19 cellular contexts compared by ENCODE assay signal in genomic region chr15:101618056-101618455, GRCh38.
"Had no signal": no experiment of that assay in that cellular context is flagged by ENCODE, and none has a peak within 500 bp of the region (broad histone marks: within the 10 kb centered on the region; RNA-seq: fewer than 3 reads in every experiment).

No MANE protein-coding gene starts in this region.

- H3K4me2 ChIP-seq: hepatocyte had no signal

- H3K27ac Mint-ChIP-seq: activated CD8-positive, alpha-beta T cell treated with anti-CD3 and anti-CD28 coated beads for 36 hours; immature natural killer cell; mesothelial cell of epicardium; natural killer cell; stimulated activated naive CD8-positive, alpha-beta T cell treated with anti-CD3 and anti-CD28 coated beads, Interleukin-15, Interleukin-2, amounts not matched to agents 100 ng/mL and 50 ng/mL, for 24 hours had no signal

- H3K4me1 ChIP-seq: foreskin keratinocyte had no signal

- DNase-seq: activated CD4-positive, alpha-beta T cell treated with anti-CD3 and anti-CD28 coated beads for 48 hours; activated CD8-positive, alpha-beta T cell treated with anti-CD3 and anti-CD28 coated beads for 36 hours; activated T-cell treated with anti-CD3 and anti-CD28 coated beads, Interleukin-2, amount 50 U/mL, for 1 hour; central memory CD4-positive, alpha-beta T cell; effector CD8-positive, alpha-beta T cell; erythroblast; foreskin keratinocyte; immature natural killer cell; mammary epithelial cell; natural killer cell; nucleus accumbens; stimulated activated CD4-positive, alpha-beta T cell treated with anti-CD3 and anti-CD28 coated beads, Interleukin-4, amount 100 ng/mL, for 24 hours had no signal

- ATAC-seq: activated CD8-positive, alpha-beta T cell treated with anti-CD3 and anti-CD28 coated beads for 36 hours; activated naive CD4-positive, alpha-beta T cell treated with anti-CD3 and anti-CD28 coated beads, Interleukin-2, amount 50 U/mL, for 72 hours; foreskin keratinocyte; left lung; natural killer cell had no signal

- H3K9me3 Mint-ChIP-seq: activated CD8-positive, alpha-beta T cell treated with anti-CD3 and anti-CD28 coated beads for 36 hours; immature natural killer cell; natural killer cell; stimulated activated naive CD8-positive, alpha-beta T cell treated with anti-CD3 and anti-CD28 coated beads, Interleukin-15, Interleukin-2, amounts not matched to agents 100 ng/mL and 50 ng/mL, for 24 hours had no signal

- H3K27me3 Mint-ChIP-seq: activated CD8-positive, alpha-beta T cell treated with anti-CD3 and anti-CD28 coated beads for 36 hours; stimulated activated naive CD8-positive, alpha-beta T cell treated with anti-CD3 and anti-CD28 coated beads, Interleukin-15, Interleukin-2, amounts not matched to agents 100 ng/mL and 50 ng/mL, for 24 hours had no signal

- H3K27ac ChIP-seq: foreskin keratinocyte, hepatocyte, left lung, tibial nerve had no signal

- H2AFZ ChIP-seq: hepatocyte had no signal

- H3K4me3 ChIP-seq: hepatocyte, left lung, tibial nerve had no signal

- H3K79me2 ChIP-seq: hepatocyte had no signal

- H3K36me3 ChIP-seq: left lung had no signal

- H3K27me3 ChIP-seq: hepatocyte, left lung, tibial nerve had no signal

- H3K4me3 Mint-ChIP-seq: activated CD8-positive, alpha-beta T cell treated with anti-CD3 and anti-CD28 coated beads for 36 hours; brain; immature natural killer cell; mesothelial cell of epicardium; natural killer cell; stimulated activated naive CD8-positive, alpha-beta T cell treated with anti-CD3 and anti-CD28 coated beads, Interleukin-15, Interleukin-2, amounts not matched to agents 100 ng/mL and 50 ng/mL, for 24 hours had no signal
